8 cellular contexts compared by ENCODE assay signal in genomic region chr20:10447028-10447427, GRCh38. TPM values are rescaled to one million over a fixed set of nuclear protein-coding genes. Genes with fewer than 3 reads are reported as not detected.
DNase-seq lines count a peak whose midpoint lies in the region; ATAC-seq, FAIRE-seq and TF ChIP-seq lines count a peak whose summit lies in the region.

No MANE protein-coding gene starts in this region.

- H3K4me2 ChIP-seq in keratinocyte (ENCODE audit: control insufficient read depth, extremely low read depth, insufficient read depth, low read depth, low read length) = peak overlapping the region; percentile 36

- H3K9me1 ChIP-seq in keratinocyte (ENCODE audit: control insufficient read depth, extremely low read depth, insufficient read depth, low read length) = no peaks in the 10 kb centered on the region

- ATAC-seq in GM19025 (IDR thresholded peaks at IDR 0.05; ENCODE audit: low read depth, unreplicated experiment) (peak; percentile 93), HG03095 (IDR thresholded peaks at IDR 0.05; ENCODE audit: unreplicated experiment) (peak; percentile 97)

- dilution Hi-C loops in keratinocyte (cut with MboI; ENCODE audit: extremely low pct_ligation_motif_present, low sequenced_read_pairs) = no loop called here

- H3K4me3 ChIP-seq in BJ (ENCODE audit: low read depth, low read length) = no peak overlapping the region
- H3K4me3 ChIP-seq in keratinocyte (ENCODE audit: control insufficient read depth in 2 of 3, extremely low read depth in 1 of 3, insufficient read depth in 2 of 3, low read depth in 1 of 3, low read length in 3 of 3) = peak overlapping the region in 1 of 3 experiments; percentile 11
- no peak overlapping the region for H3K4me3 ChIP-seq in coronary artery

- peaks cover 26% of the 10 kb centered on the region for H3K79me2 ChIP-seq in keratinocyte (ENCODE audit: control insufficient read depth, insufficient read depth, low read length)

- H2AFZ ChIP-seq in keratinocyte (ENCODE audit: control insufficient read depth, low read length) = no peak overlapping the region

- peak; percentile 76 for FAIRE-seq in keratinocyte (lab: Jason Lieb, UNC)

- H3K9me3 ChIP-seq in keratinocyte (ENCODE audit: control insufficient read depth, low read depth, low read length) = no peaks in the 10 kb centered on the region

- DNase-seq in BJ (ENCODE audit: low read depth) = peak; percentile 36
- DNase-seq in NCI-H748 (lab: John Stamatoyannopoulos, UW; ENCODE audit: unreplicated experiment) = peak; percentile 56
- DNase-seq in activated T-cell treated with anti-CD3 and anti-CD28 coated beads, Interleukin-2, amount 50 U/mL, for 48 hours = peak; percentile 43 to 52
- no peak for DNase-seq in keratinocyte (ENCODE audit: low read depth, low spot score)
- DNase-seq in NCI-H510A (lab: John Stamatoyannopoulos, UW) = no peak
- no peak for DNase-seq in coronary artery (ENCODE audit: low spot score)

- CTCF ChIA-PET in BJ (lab: Yijun Ruan, JAX) = no interaction called here

- H3K9ac ChIP-seq in keratinocyte (ENCODE audit: control insufficient read depth, extremely low read depth, insufficient read depth, low read length) = no peak overlapping the region

- H4K20me1 ChIP-seq in keratinocyte (ENCODE audit: control insufficient read depth, extremely low read depth, insufficient read depth, low read length) = no peaks in the 10 kb centered on the region

- POLR2A ChIA-PET in BJ (lab: Charles Lee) = no interaction called here

- no peak for TF ChIP-seq CTCF in BJ (IDR thresholded peaks at IDR 0.05; ENCODE audit: insufficient read depth, low read depth, low read length)
- TF ChIP-seq CTCF in keratinocyte (optimal IDR thresholded peaks at IDR 0.05 in 1 of 3, IDR thresholded peaks at IDR 0.05 in 1 of 3, conservative IDR thresholded peaks at IDR 0.05 in 1 of 3; ENCODE audit: extremely low read depth in 1 of 3, insufficient read depth in 2 of 3, low read length in 3 of 3) = no peak
- no peak for TF ChIP-seq CTCF in coronary artery (IDR thresholded peaks at IDR 0.05)

- peaks cover 11% of the 10 kb centered on the region for H3K4me1 ChIP-seq in keratinocyte (ENCODE audit: control insufficient read depth, extremely low read depth, insufficient read depth, low read length)

- H3K36me3 ChIP-seq in BJ (ENCODE audit: control insufficient read depth, insufficient read depth, low read length) (no peaks in the 10 kb centered on the region), keratinocyte (ENCODE audit: control insufficient read depth in 2 of 2, extremely low read depth in 1 of 2, insufficient read depth in 2 of 2, low read length in 2 of 2) (no peaks in the 10 kb centered on the region)

- H3K27ac ChIP-seq in keratinocyte (ENCODE audit: control insufficient read depth, insufficient read depth, low read length) (peak overlapping the region; percentile 55), coronary artery (no peak overlapping the region)

- H3K27me3 ChIP-seq in BJ (ENCODE audit: control insufficient read depth, insufficient read depth, low read length) (no peaks in the 10 kb centered on the region), keratinocyte (ENCODE audit: control insufficient read depth, extremely low read depth, insufficient read depth, low read length) (no peaks in the 10 kb centered on the region)

RNA-seq across cellular contexts. Expression of gene SLX4IP, which starts 11.9 kb away (rescaled TPM):
- polyA plus RNA-seq in BJ (2011; rRNA removed) = 1.6 and 2.3 TPM in 2 replicates
- polyA minus RNA-seq in BJ (2011; rRNA and poly(A)+ RNA removed) = 5.4 and 5.8 TPM in 2 replicates
- polyA plus RNA-seq in keratinocyte = 2.6 to 3.3 TPM (median 3.0 TPM) in 3 replicates
- polyA plus RNA-seq in keratinocyte (2011; ENCODE audit: low read depth) = 2.5 TPM
- polyA plus RNA-seq in keratinocyte (2011; cell fraction: cytosol; rRNA removed) = 1.3 and 2.5 TPM in 2 replicates
- 7.8 and 8.0 TPM in 2 replicates for polyA plus RNA-seq in keratinocyte (2011; cell fraction: nucleus; rRNA removed)
- 2.6 and 2.7 TPM in 2 replicates for polyA plus RNA-seq in keratinocyte (2012; ENCODE audit: low replicate concordance)
- 4.4 to 12.9 TPM (median 10.7 TPM) in 3 replicates for polyA minus RNA-seq in keratinocyte
- 5.8 TPM for polyA minus RNA-seq in keratinocyte (2011; cell fraction: cytosol; rRNA and poly(A)+ RNA removed)
- 7.3 and 16.3 TPM in 2 replicates for polyA minus RNA-seq in keratinocyte (2011; cell fraction: nucleus; rRNA and poly(A)+ RNA removed)

RNA-seq across cellular contexts. Expression of gene MKKS, which starts 13.0 kb away (rescaled TPM):
- 8.0 and 15.2 TPM in 2 replicates for polyA plus RNA-seq in BJ (2011; rRNA removed)
- 4.0 TPM in 2 replicates for polyA minus RNA-seq in BJ (2011; rRNA and poly(A)+ RNA removed)
- polyA plus RNA-seq in keratinocyte = 14.8 to 24.8 TPM (median 21.6 TPM) in 3 replicates
- polyA plus RNA-seq in keratinocyte (2011; ENCODE audit: low read depth) = 3.5 TPM
- 15.1 and 34.9 TPM in 2 replicates for polyA plus RNA-seq in keratinocyte (2011; cell fraction: cytosol; rRNA removed)
- 12.4 and 14.3 TPM in 2 replicates for polyA plus RNA-seq in keratinocyte (2011; cell fraction: nucleus; rRNA removed)
- 10.8 and 10.9 TPM in 2 replicates for polyA plus RNA-seq in keratinocyte (2012; ENCODE audit: low replicate concordance)
- polyA minus RNA-seq in keratinocyte = 2.7 to 20.4 TPM (median 14.3 TPM) in 3 replicates
- polyA minus RNA-seq in keratinocyte (2011; cell fraction: cytosol; rRNA and poly(A)+ RNA removed) = 9.8 TPM
- 3.3 and 8.0 TPM in 2 replicates for polyA minus RNA-seq in keratinocyte (2011; cell fraction: nucleus; rRNA and poly(A)+ RNA removed)

Comparison
In these comparisons a context has a peak if more than half of its experiments do, and no peak if none do; other contexts are left out.
1. DNase-seq: peak in BJ (single experiment), NCI-H748 (single experiment) and activated T-cell treated with anti-CD3 and anti-CD28 coated beads, Interleukin-2, amount 50 U/mL, for 48 hours (2 of 2); none in keratinocyte (single experiment), NCI-H510A (single experiment) and coronary artery (single experiment).